Comparison of ENCODE assay signal across 9 cellular contexts in genomic region chr12:96397756-96398421, GRCh38. TPM values are rescaled to one million over a fixed set of nuclear protein-coding genes. Genes with fewer than 3 reads are reported as not detected.
DNase-seq lines count a peak whose midpoint lies in the region; ATAC-seq and TF ChIP-seq lines count a peak whose summit lies in the region.
"Had no signal": no experiment of that assay in that cellular context is flagged by ENCODE, and none has a peak within 500 bp of the region (broad histone marks: within the 10 kb centered on the region; RNA-seq: fewer than 3 reads in every experiment).

No MANE protein-coding gene starts in this region.

- H3K36me3 Mint-ChIP-seq in type B pancreatic cell: no peaks in the 10 kb centered on the region

- H3K36me3 ChIP-seq in cardiac muscle cell (no peaks in the 10 kb centered on the region), right lobe of liver (no peaks in the 10 kb centered on the region)

- no peak overlapping the region for H3K27ac ChIP-seq in cardiac muscle cell
- peak overlapping the region; percentile 95 to 98 (median 98) for H3K27ac ChIP-seq in right lobe of liver

- TF ChIP-seq CTCF in cardiac muscle cell (IDR thresholded peaks at IDR 0.05; ENCODE audit: low read depth, low read length) (no peak), astrocyte of the cerebellum (IDR thresholded peaks at IDR 0.05; ENCODE audit: low read depth, low read length, missing control alignments) (no peak), right lobe of liver (IDR thresholded peaks at IDR 0.05) (no peak), type B pancreatic cell (conservative IDR thresholded peaks at IDR 0.05) (no peak)

- H3K4me1 ChIP-seq in cardiac muscle cell (ENCODE audit: low read depth): peaks cover 20% of the 10 kb centered on the region
- peaks cover 0 to 33% (median 8%) of the 10 kb centered on the region in 4 donors for H3K4me1 ChIP-seq in right lobe of liver

- H3K9me3 Mint-ChIP-seq in type B pancreatic cell: no peaks in the 10 kb centered on the region

- H3K27ac Mint-ChIP-seq in type B pancreatic cell: peak overlapping the region; percentile 92

- no peak for TF ChIP-seq POLR2A in right lobe of liver (IDR thresholded peaks at IDR 0.05)

- no peaks in the 10 kb centered on the region for H3K27me3 ChIP-seq in cardiac muscle cell
- H3K27me3 ChIP-seq in right lobe of liver: no peaks in the 10 kb centered on the region

- ATAC-seq in Right ventricle myocardium inferior (no peak), right lobe of liver (no peak), GM21723 (IDR thresholded peaks at IDR 0.05; ENCODE audit: unreplicated experiment) (no peak)

- H3K27me3 Mint-ChIP-seq in type B pancreatic cell: no peaks in the 10 kb centered on the region

- H3K4me1 Mint-ChIP-seq in type B pancreatic cell (ENCODE audit: unreplicated experiment): peaks cover 35% of the 10 kb centered on the region

- DNase-seq in cardiac muscle cell (ENCODE audit: low read depth in 1 of 2, low spot score in 1 of 2): peak in 1 of 2 donors; percentile 30
- DNase-seq in Right ventricle myocardium inferior (ENCODE audit: missing footprints): no peak
- DNase-seq in astrocyte of the cerebellum (ENCODE audit: low read depth): no peak
- no peak for DNase-seq in right lobe of liver
- DNase-seq in type B pancreatic cell (ENCODE audit: extremely low spot score, unreplicated experiment): no peak
- no peak for DNase-seq in kidney tubule cell (ENCODE audit: low spot score)
- no peak for DNase-seq in HuH-7 (ENCODE audit: low spot score)
- DNase-seq: activated CD4-positive, alpha-beta T cell treated with anti-CD3 and anti-CD28 coated beads, Interleukin-2, amount 50 U/mL, for 48 hours had no signal

- peak overlapping the region; percentile 73 for H3K4me3 ChIP-seq in cardiac muscle cell
- H3K4me3 ChIP-seq in astrocyte of the cerebellum (ENCODE audit: low read depth, low read length): peak overlapping the region; percentile 88
- peak overlapping the region; percentile 81 to 86 (median 83) for H3K4me3 ChIP-seq in right lobe of liver

- intact Hi-C loops in Right ventricle myocardium inferior (cut with DNase I) (loop anchor here (5.0 kb wide), 2 partner anchors 46 to 96 kb away; no protein-coding TSS in a partner anchor), right lobe of liver (cut with DNase I) (loop anchor here in 1 of 2 donors (10.0 kb wide), 1 partner anchor 163 kb away; no protein-coding TSS in a partner anchor)

- H3K4me3 Mint-ChIP-seq in type B pancreatic cell: peak overlapping the region; percentile 95

- in situ Hi-C loops in astrocyte of the cerebellum (cut with HindIII; ENCODE audit: low sequenced_read_pairs): loop anchor here (5.0 kb wide), 1 partner anchor 96 kb away; no protein-coding TSS in a partner anchor

- WGBS in right lobe of liver (ENCODE audit: insufficient coverage, low coverage, low lambda C conversion rate, missing lambda C conversion rate): 22% methylated on average over 4 of the region's 4 CpGs

- H3K9me3 ChIP-seq in cardiac muscle cell (ENCODE audit: low read depth) (no peaks in the 10 kb centered on the region), right lobe of liver (no peaks in the 10 kb centered on the region)

RNA-seq across cellular contexts. Expression of gene CDK17, which starts 2.4 kb away (rescaled TPM):
- total RNA-seq in cardiac muscle cell: 25.5 and 34.7 TPM in 2 replicates
- 21.7 and 34.9 TPM in 2 replicates for polyA plus RNA-seq in cardiac muscle cell
- 16.0 TPM for total RNA-seq in Right ventricle myocardium inferior
- total RNA-seq in right lobe of liver: 10 to 100 TPM in 5 of 6 experiments, 1 to 10 TPM in 1; 8.9 to 16.1 (median 13.7) TPM
- 16.8 and 25.2 TPM in 2 replicates for total RNA-seq in type B pancreatic cell (ENCODE audit: low replicate concordance)
